ENCODE assay signal across 10 cellular contexts in the genomic region with DNA sequence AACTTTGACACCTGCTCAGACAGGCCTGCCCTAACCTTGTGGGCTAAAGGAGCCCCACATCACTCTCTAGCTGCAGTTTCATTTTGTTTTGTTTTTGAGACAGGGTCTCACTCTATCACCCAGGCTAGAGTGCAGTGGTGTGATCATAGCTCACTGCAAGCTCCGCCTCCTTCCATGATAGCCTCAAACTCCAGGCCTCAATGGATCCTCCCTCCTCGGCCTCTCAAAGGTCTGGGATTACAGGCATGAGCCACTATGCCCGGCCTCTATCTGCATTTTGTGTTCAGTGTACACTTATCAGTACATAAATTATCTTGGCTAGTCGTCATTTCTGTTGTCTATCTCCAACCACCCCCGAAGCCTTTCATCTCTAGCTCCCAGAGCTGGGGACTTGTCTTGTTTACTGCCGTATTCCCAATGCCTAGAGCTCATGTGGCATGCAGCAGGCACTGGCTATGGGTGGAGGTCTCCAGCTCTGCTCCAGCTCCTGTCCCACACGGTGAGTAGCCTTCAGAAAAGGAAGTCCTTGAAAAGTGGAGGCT. TPM values are rescaled to one million over a fixed set of nuclear protein-coding genes. Genes with fewer than 3 reads are reported as not detected.
DNase-seq lines count a peak whose midpoint lies in the region; ATAC-seq and TF ChIP-seq lines count a peak whose summit lies in the region.
"Had no signal": no experiment of that assay in that cellular context is flagged by ENCODE, and none has a peak within 500 bp of the region (broad histone marks: within the 10 kb centered on the region; RNA-seq: fewer than 3 reads in every experiment).

No MANE protein-coding gene starts in this region.

- peaks cover 42% of the 10 kb centered on the region for H3K4me1 Mint-ChIP-seq in HFFc6 (ENCODE audit: low read depth)
- peaks cover 65% of the 10 kb centered on the region for H3K4me1 Mint-ChIP-seq in stimulated activated memory B cell treated with anti-CD40 and anti-IgM and Interleukin-4, amounts not matched to agents 10 μg/mL and 1 μg/mL and 100 μg/mL, for 72 hours
- H3K4me1 Mint-ChIP-seq in activated T-helper 2 cell treated with anti-CD3 and anti-CD28 coated beads, Interferon-gamma antibody, Interleukin-2, Interleukin-4, amounts not matched to agents 10 μg/mL and 5 μg/mL and 100 μg/mL, durations not matched to agents 14 hours and 24 hours and 36 hours (ENCODE audit: low read depth) = no peaks in the 10 kb centered on the region

- intact Hi-C loops in right lobe of liver (cut with DNase I) = no loop called here
- intact Hi-C loops in activated T-helper 2 cell treated with anti-CD3 and anti-CD28 coated beads, Interferon-gamma antibody, Interleukin-2, Interleukin-4, amounts not matched to agents 10 μg/mL and 5 μg/mL and 100 μg/mL, durations not matched to agents 14 hours and 24 hours and 36 hours (cut with micrococcal nuclease) = no loop called here

- H3K4me1 ChIP-seq in adipocyte (ENCODE audit: control insufficient read depth, insufficient read depth, low read length) = peaks cover 29% of the 10 kb centered on the region
- H3K4me1 ChIP-seq in right lobe of liver = peaks cover 0 to 16% (median 4%) of the 10 kb centered on the region in 4 donors

- TF ChIP-seq CTCF in HFFc6 (IDR thresholded peaks at IDR 0.05) = no peak
- no peak for TF ChIP-seq CTCF in right lobe of liver (IDR thresholded peaks at IDR 0.05)

- peak overlapping the region; percentile 50 for H3K9ac ChIP-seq in adipocyte (ENCODE audit: low read length)

- H3K4me3 ChIP-seq in adipocyte (ENCODE audit: low read length) = no peak overlapping the region
- H3K4me3 ChIP-seq in right lobe of liver = no peak overlapping the region

- H3K36me3 ChIP-seq in adipocyte (ENCODE audit: control insufficient read depth, insufficient read depth, low read length, severe bottlenecking) = no peaks in the 10 kb centered on the region
- H3K36me3 ChIP-seq in right lobe of liver = no peaks in the 10 kb centered on the region

- H3K27me3 ChIP-seq in adipocyte (replicated peaks; ENCODE audit: control insufficient read depth, insufficient read depth, low read length) (no peaks in the 10 kb centered on the region), right lobe of liver (no peaks in the 10 kb centered on the region)

- H3K36me3 Mint-ChIP-seq in HFFc6 (ENCODE audit: low read depth) = no peaks in the 10 kb centered on the region
- no peaks in the 10 kb centered on the region for H3K36me3 Mint-ChIP-seq in stimulated activated memory B cell treated with anti-CD40 and anti-IgM and Interleukin-4, amounts not matched to agents 10 μg/mL and 1 μg/mL and 100 μg/mL, for 72 hours
- no peaks in the 10 kb centered on the region for H3K36me3 Mint-ChIP-seq in activated T-helper 2 cell treated with anti-CD3 and anti-CD28 coated beads, Interferon-gamma antibody, Interleukin-2, Interleukin-4, amounts not matched to agents 10 μg/mL and 5 μg/mL and 100 μg/mL, durations not matched to agents 14 hours and 24 hours and 36 hours (ENCODE audit: low read depth)

- H3K9me3 Mint-ChIP-seq in HFFc6 = peaks cover 4% of the 10 kb centered on the region; the same call in 1 of the 2 replicates
- H3K9me3 Mint-ChIP-seq in stimulated activated memory B cell treated with anti-CD40 and anti-IgM and Interleukin-4, amounts not matched to agents 10 μg/mL and 1 μg/mL and 100 μg/mL, for 72 hours = no peaks in the 10 kb centered on the region
- no peaks in the 10 kb centered on the region for H3K9me3 Mint-ChIP-seq in activated T-helper 2 cell treated with anti-CD3 and anti-CD28 coated beads, Interferon-gamma antibody, Interleukin-2, Interleukin-4, amounts not matched to agents 10 μg/mL and 5 μg/mL and 100 μg/mL, durations not matched to agents 14 hours and 24 hours and 36 hours

- peak overlapping the region; percentile 69; the same call in 1 of the 2 replicates for H3K4me3 Mint-ChIP-seq in HFFc6
- no peak overlapping the region for H3K4me3 Mint-ChIP-seq in stimulated activated memory B cell treated with anti-CD40 and anti-IgM and Interleukin-4, amounts not matched to agents 10 μg/mL and 1 μg/mL and 100 μg/mL, for 72 hours
- H3K4me3 Mint-ChIP-seq in activated T-helper 2 cell treated with anti-CD3 and anti-CD28 coated beads, Interferon-gamma antibody, Interleukin-2, Interleukin-4, amounts not matched to agents 10 μg/mL and 5 μg/mL and 100 μg/mL, durations not matched to agents 14 hours and 24 hours and 36 hours (ENCODE audit: low read depth) = no peak overlapping the region

- H3K27ac Mint-ChIP-seq in HFFc6 = peak overlapping the region; percentile 87
- H3K27ac Mint-ChIP-seq in stimulated activated memory B cell treated with anti-CD40 and anti-IgM and Interleukin-4, amounts not matched to agents 10 μg/mL and 1 μg/mL and 100 μg/mL, for 72 hours = peak overlapping the region; percentile 98
- no peak overlapping the region for H3K27ac Mint-ChIP-seq in activated T-helper 2 cell treated with anti-CD3 and anti-CD28 coated beads, Interferon-gamma antibody, Interleukin-2, Interleukin-4, amounts not matched to agents 10 μg/mL and 5 μg/mL and 100 μg/mL, durations not matched to agents 14 hours and 24 hours and 36 hours

- H3K9me3 ChIP-seq in adipocyte (ENCODE audit: control insufficient read depth, low read length) (no peaks in the 10 kb centered on the region), right lobe of liver (no peaks in the 10 kb centered on the region)

- ATAC-seq in right lobe of liver (no peak), GM19035 (IDR thresholded peaks at IDR 0.05; ENCODE audit: unreplicated experiment) (no peak)
- no peak for ATAC-seq in stimulated activated memory B cell treated with anti-CD40 and anti-IgM and Interleukin-4, amounts not matched to agents 10 μg/mL and 1 μg/mL and 100 μg/mL, for 72 hours

- H3K27ac ChIP-seq in right lobe of liver = peak overlapping the region in 2 of 3 donors; percentile 47 to 75

- no peaks in the 10 kb centered on the region; the same call in none of the 2 replicates for H3K27me3 Mint-ChIP-seq in HFFc6 (ENCODE audit: insufficient read depth)
- no peaks in the 10 kb centered on the region for H3K27me3 Mint-ChIP-seq in stimulated activated memory B cell treated with anti-CD40 and anti-IgM and Interleukin-4, amounts not matched to agents 10 μg/mL and 1 μg/mL and 100 μg/mL, for 72 hours
- H3K27me3 Mint-ChIP-seq in activated T-helper 2 cell treated with anti-CD3 and anti-CD28 coated beads, Interferon-gamma antibody, Interleukin-2, Interleukin-4, amounts not matched to agents 10 μg/mL and 5 μg/mL and 100 μg/mL, durations not matched to agents 14 hours and 24 hours and 36 hours (ENCODE audit: low read depth) = peaks cover 18% of the 10 kb centered on the region

- DNase-seq in HFFc6 (no peak), adipocyte (ENCODE audit: low read depth) (no peak), right lobe of liver (peak in 1 of 3 donors; percentile 32), mesenteric fat pad (ENCODE audit: low spot score) (no peak), iPS-NIHi7 (ENCODE audit: extremely low spot score) (no peak)
- DNase-seq in activated T-helper 2 cell treated with anti-CD3 and anti-CD28 coated beads, Interferon-gamma antibody, Interleukin-2, Interleukin-4, amounts not matched to agents 10 μg/mL and 5 μg/mL and 100 μg/mL, durations not matched to agents 14 hours and 24 hours and 36 hours (ENCODE audit: low spot score) = no peak
- DNase-seq: activated CD8-positive, alpha-beta memory T cell treated with anti-CD3 and anti-CD28 coated beads, Interleukin-2, amount 50 U/mL, for 48 hours; NCI-H524 treated with DMSO at 0.1 percent for 48 hours had no signal

- WGBS in right lobe of liver (ENCODE audit: insufficient coverage, low coverage, low lambda C conversion rate, missing lambda C conversion rate) = 83% methylated on average over 7 of the region's 7 CpGs

- no peak for TF ChIP-seq POLR2A in right lobe of liver (IDR thresholded peaks at IDR 0.05)

RNA-seq across cellular contexts. Expression of a gene that starts 22.1 kb away (rescaled TPM):
- 10 to 100 TPM; 38.9 to 49.8 (median 43.5) TPM for total RNA-seq in HFFc6 (2021; fragmentation: NEBNext Ultra II Directional; extraction: Animal tissue kit (Norgen Biotek cat#: 25700))
- total RNA-seq in right lobe of liver (10 to 100 TPM; 22.7 to 42.5 (median 25.0) TPM), mesenteric fat pad (35.9 TPM)
- total RNA-seq in activated T-helper 2 cell treated with anti-CD3 and anti-CD28 coated beads, Interferon-gamma antibody, Interleukin-2, Interleukin-4, amounts not matched to agents 10 μg/mL and 5 μg/mL and 100 μg/mL, durations not matched to agents 14 hours and 24 hours and 36 hours = 47.3 and 47.8 TPM in 2 replicates

RNA-seq across cellular contexts. Expression of a gene that starts 31.3 kb away (rescaled TPM):
- total RNA-seq in HFFc6 (2021; fragmentation: NEBNext Ultra II Directional; extraction: Animal tissue kit (Norgen Biotek cat#: 25700)) = 10 to 100 TPM; 38.6 to 44.1 (median 39.7) TPM
- total RNA-seq in right lobe of liver = 10 to 100 TPM; 31.5 to 61.8 (median 48.2) TPM
- 65.2 TPM for total RNA-seq in mesenteric fat pad
- total RNA-seq in activated T-helper 2 cell treated with anti-CD3 and anti-CD28 coated beads, Interferon-gamma antibody, Interleukin-2, Interleukin-4, amounts not matched to agents 10 μg/mL and 5 μg/mL and 100 μg/mL, durations not matched to agents 14 hours and 24 hours and 36 hours = 40.6 and 41.8 TPM in 2 replicates

RNA-seq across cellular contexts. Expression of a gene that starts 54.9 kb away (rescaled TPM):
- under 1 TPM; 0.14 to 0.43 (median 0.29) TPM for total RNA-seq in HFFc6 (2021; fragmentation: NEBNext Ultra II Directional; extraction: Animal tissue kit (Norgen Biotek cat#: 25700))
- total RNA-seq in right lobe of liver (1 to 10 TPM in 4 of 6 experiments, under 1 TPM in 2; 0.58 to 4.8 (median 1.7) TPM), mesenteric fat pad (5.1 TPM)
- 1.8 and 2.3 TPM in 2 replicates for total RNA-seq in activated T-helper 2 cell treated with anti-CD3 and anti-CD28 coated beads, Interferon-gamma antibody, Interleukin-2, Interleukin-4, amounts not matched to agents 10 μg/mL and 5 μg/mL and 100 μg/mL, durations not matched to agents 14 hours and 24 hours and 36 hours
